In the genomic region with DNA sequence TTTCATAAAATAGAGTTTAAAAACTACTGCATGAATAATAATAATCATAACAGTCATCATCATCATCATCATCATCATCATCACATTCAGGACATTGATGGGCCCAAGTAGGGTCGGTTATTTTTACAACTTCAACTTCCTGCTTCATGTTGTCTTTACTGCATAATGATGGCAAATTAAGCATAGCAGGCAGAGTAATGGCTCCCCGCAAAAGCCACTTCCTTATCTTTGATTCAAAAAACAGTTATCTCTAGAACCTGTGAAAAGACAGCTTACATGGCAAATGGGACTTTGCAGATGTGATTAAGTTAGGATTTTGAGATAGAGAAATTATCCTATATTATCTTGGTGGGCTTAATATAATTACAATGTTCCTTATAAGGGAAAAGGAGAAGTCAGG, we compare ENCODE assay signal across 16 cellular contexts.
"Had no signal": no experiment of that assay in that cellular context is flagged by ENCODE, and none has a peak within 500 bp of the region (broad histone marks: within the 10 kb centered on the region; RNA-seq: fewer than 3 reads in every experiment).

No MANE protein-coding gene starts in this region.

- H3K4me1 ChIP-seq: colonic mucosa, prostate gland, uterus had no signal

- H3K9me3 ChIP-seq: colonic mucosa, prostate gland, uterus had no signal

- FAIRE-seq: small intestine had no signal

- H3K27me3 Mint-ChIP-seq: activated CD4-positive, alpha-beta T cell treated with anti-CD3 and anti-CD28 coated beads, Interleukin-2, amount 10 ng/mL, durations not matched to agents 24 days and 14 days; activated T-helper 17 cell treated with anti-CD3 and anti-CD28 coated beads, Interleukin-2, amount 50 U/mL, for 72 hours; T-helper 17 cell had no signal

- H3K4me3 Mint-ChIP-seq: activated CD4-positive, alpha-beta T cell treated with anti-CD3 and anti-CD28 coated beads, Interleukin-2, amount 10 ng/mL, durations not matched to agents 24 days and 14 days; activated T-helper 17 cell treated with anti-CD3 and anti-CD28 coated beads, Interleukin-2, amount 50 U/mL, for 72 hours had no signal

- H3K4me1 Mint-ChIP-seq: activated CD4-positive, alpha-beta T cell treated with anti-CD3 and anti-CD28 coated beads, Interleukin-2, amount 10 ng/mL, durations not matched to agents 24 days and 14 days; activated T-helper 17 cell treated with anti-CD3 and anti-CD28 coated beads, Interleukin-2, amount 50 U/mL, for 72 hours; T-helper 17 cell had no signal

- H3K36me3 ChIP-seq: colonic mucosa, prostate gland, tibial nerve, uterus had no signal

- H3K27ac ChIP-seq: colonic mucosa, prostate gland, tibial nerve, uterus had no signal

- ATAC-seq: activated T-helper 17 cell treated with anti-CD3 and anti-CD28 coated beads, Interleukin-2, amount 50 U/mL, for 72 hours; right cardiac atrium; T-helper 17 cell had no signal

- H3K27ac Mint-ChIP-seq: activated CD4-positive, alpha-beta T cell treated with anti-CD3 and anti-CD28 coated beads, Interleukin-2, amount 10 ng/mL, durations not matched to agents 24 days and 14 days; activated T-helper 17 cell treated with anti-CD3 and anti-CD28 coated beads, Interleukin-2, amount 50 U/mL, for 72 hours; T-helper 17 cell had no signal

- H3K27me3 ChIP-seq: colonic mucosa, tibial nerve, uterus had no signal

- H3K4me3 ChIP-seq: colonic mucosa, prostate gland, tibial nerve, uterus had no signal

- DNase-seq: activated CD4-positive, alpha-beta T cell treated with anti-CD3 and anti-CD28 coated beads, Interleukin-2, amount 10 ng/mL, durations not matched to agents 24 days and 14 days; activated CD4-positive, CD25-positive, alpha-beta regulatory T cell; activated naive CD4-positive, alpha-beta T cell treated with anti-CD3 and anti-CD28 coated beads, Interleukin-2, amount 50 U/mL, for 16 hours; activated T-cell treated with anti-CD3 and anti-CD28 coated beads for 4 hours; caudate nucleus; colonic mucosa; foreskin melanocyte; right cardiac atrium; small intestine; stimulated activated CD4-positive, alpha-beta T cell treated with anti-CD3 and anti-CD28 coated beads, Interleukin-4, amount 100 ng/mL, for 24 hours; substantia nigra; T-helper 17 cell; uterus had no signal
